Comparison of ENCODE assay signal across 9 cellular contexts in the genomic region with DNA sequence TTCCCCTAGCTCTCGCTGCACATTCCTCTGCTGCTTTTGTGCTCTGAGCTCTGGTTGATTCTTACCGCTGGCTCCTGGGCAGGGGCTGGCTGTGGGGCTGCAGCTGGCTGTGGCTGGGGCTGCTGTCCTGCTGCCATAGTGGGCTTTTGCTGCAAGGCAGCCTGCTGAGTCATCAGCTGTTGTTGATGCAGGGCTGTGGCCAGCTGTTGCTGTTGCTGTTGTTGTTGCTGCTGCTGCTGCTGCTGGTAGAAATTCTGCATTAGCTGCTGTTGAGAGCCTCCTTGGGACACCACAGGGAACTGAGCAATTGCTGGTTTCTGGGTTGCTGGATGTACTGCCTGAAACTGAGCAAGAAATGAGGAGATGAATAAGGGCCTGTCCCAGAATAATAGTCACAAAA.
DNase-seq lines count a peak whose midpoint lies in the region; TF ChIP-seq lines count a peak whose summit lies in the region.
"Had no signal": no experiment of that assay in that cellular context is flagged by ENCODE, and none has a peak within 500 bp of the region (broad histone marks: within the 10 kb centered on the region; RNA-seq: fewer than 3 reads in every experiment).

No MANE protein-coding gene starts in this region.

- no peaks in the 10 kb centered on the region; the same call in 1 of the 2 replicates for H3K9me3 ChIP-seq in SJSA1 (replicated peaks)
- H3K9me3 ChIP-seq in osteoblast (ENCODE audit: low read depth, low read length), result no peaks in the 10 kb centered on the region

- peak; percentile 6 for TF ChIP-seq CTCF in osteoblast (IDR thresholded peaks at IDR 0.05; ENCODE audit: extremely low read depth, low read depth, low read length)
- no peak for TF ChIP-seq CTCF in GM20000 (IDR thresholded peaks at IDR 0.05; ENCODE audit: extremely low read depth, missing control alignments)

- peaks cover 95% of the 10 kb centered on the region for H3K36me3 ChIP-seq in SJSA1
- peaks cover 65% of the 10 kb centered on the region for H3K36me3 ChIP-seq in osteoblast (ENCODE audit: insufficient read depth, low read length)

- no peak overlapping the region for H3K27ac ChIP-seq in SJSA1
- H3K27ac ChIP-seq in osteoblast (ENCODE audit: low read depth, low read length), result peak overlapping the region; percentile 43

- DNase-seq in Daoy (ENCODE audit: low read depth) (peak; percentile 12), SJSA1 (ENCODE audit: low read depth in 1 of 2, low spot score in 2 of 2) (peak; percentile 8 to 58), fibroblast of the conjunctiva (ENCODE audit: low read depth) (peak; percentile 64), osteoblast (ENCODE audit: insufficient read length, low spot score, missing footprints) (peak; percentile 78), GM20000 (ENCODE audit: low spot score) (no peak), GOT3 (lab: John Stamatoyannopoulos, UW) (no peak), NOMO-1 treated with DMSO at 0.1 percent for 48 hours (lab: John Stamatoyannopoulos, UW; ENCODE audit: unreplicated experiment) (no peak), SIG-M5 treated with dmso at 0.1 percent for 504 hours (lab: John Stamatoyannopoulos, UW; ENCODE audit: unreplicated experiment) (no peak)
- DNase-seq: NCI-H526 had no signal

- H3K79me2 ChIP-seq in osteoblast (ENCODE audit: insufficient read depth, low read length), result peaks cover 7% of the 10 kb centered on the region

- no peak overlapping the region for H3K4me3 ChIP-seq in SJSA1
- H3K4me3 ChIP-seq in osteoblast (ENCODE audit: insufficient read depth, low read length), result no peak overlapping the region

- H3K4me2 ChIP-seq in osteoblast (ENCODE audit: insufficient read depth, low read length), result no peak overlapping the region

- H3K27me3 ChIP-seq in SJSA1 (replicated peaks) (no peaks in the 10 kb centered on the region), osteoblast (ENCODE audit: insufficient read depth, low read length) (no peaks in the 10 kb centered on the region)

- H2AFZ ChIP-seq in osteoblast (ENCODE audit: low read length), result no peak overlapping the region

- H4K20me1 ChIP-seq in osteoblast (ENCODE audit: insufficient read depth, low read length), result peaks cover 5% of the 10 kb centered on the region

- H3K4me1 ChIP-seq in SJSA1 (replicated peaks), result no peaks in the 10 kb centered on the region
- H3K4me1 ChIP-seq in osteoblast (ENCODE audit: insufficient read depth, low read length), result peaks cover 6% of the 10 kb centered on the region

Comparison
In these comparisons a context has a peak if more than half of its experiments do, and no peak if none do; other contexts are left out.
1. DNase-seq: peak in Daoy (single experiment), SJSA1 (2 of 2), fibroblast of the conjunctiva (single experiment) and osteoblast (single experiment); none in GM20000 (single experiment), GOT3 (single experiment), NOMO-1 treated with DMSO at 0.1 percent for 48 hours (single experiment) and SIG-M5 treated with dmso at 0.1 percent for 504 hours (single experiment).